ENCODE assay signal across 14 cellular contexts in the genomic region with DNA sequence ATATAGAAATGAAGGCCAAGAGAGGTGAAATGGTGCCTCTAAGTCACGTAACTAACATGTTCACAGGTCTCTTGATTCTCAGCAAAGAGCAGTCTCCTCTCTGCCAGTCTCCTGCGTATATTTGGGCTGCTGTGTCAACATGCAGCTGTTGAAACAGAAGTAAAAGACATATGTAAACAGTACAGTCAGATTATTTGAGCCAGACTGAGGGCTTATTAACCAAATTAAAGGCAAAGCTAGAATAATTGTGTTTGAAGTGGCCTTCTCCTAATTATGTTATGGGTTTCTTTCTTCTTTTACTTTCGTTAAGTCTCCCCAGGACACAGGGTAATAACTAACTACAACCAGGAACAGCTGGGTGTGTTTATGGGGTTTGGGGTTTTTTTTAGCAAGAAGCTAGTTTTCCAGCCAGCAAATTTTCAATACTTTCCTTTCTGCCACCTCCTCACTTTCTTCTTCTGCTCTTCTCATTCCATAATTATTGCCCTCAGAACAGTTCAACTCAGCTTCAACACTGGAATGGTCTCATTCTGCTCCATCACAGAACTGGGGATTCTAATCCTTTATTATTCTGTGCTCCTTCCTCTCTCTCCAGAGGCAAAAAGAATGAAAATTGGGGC. TPM values are rescaled to one million over a fixed set of nuclear protein-coding genes. Genes with fewer than 3 reads are reported as not detected.
A peak's percentile ranks its signal among the peaks of the same experiment; 100 is the strongest.
DNase-seq lines count a peak whose midpoint lies in the region; ATAC-seq, FAIRE-seq and TF ChIP-seq lines count a peak whose summit lies in the region.
"Had no signal": no experiment of that assay in that cellular context is flagged by ENCODE, and none has a peak within 500 bp of the region (broad histone marks: within the 10 kb centered on the region; RNA-seq: fewer than 3 reads in every experiment).

No MANE protein-coding gene starts in this region.

- RAD21 ChIA-PET in GM12878 (lab: Charles Lee; ENCODE audit: unreplicated experiment), result interaction anchor here (0.8 to 2.4 kb wide), 2 partner anchors 10 to 95 kb away, joined by 3 to 8 read pairs; partner anchors contain the start of gene BECN1

- no peaks in the 10 kb centered on the region for H3K9me3 ChIP-seq in GM12878 (replicated peaks; ENCODE audit: control insufficient read depth, insufficient read depth, low read length)
- no peaks in the 10 kb centered on the region for H3K9me3 ChIP-seq in pancreas
- H3K9me3 ChIP-seq: left ventricle myocardium inferior had no signal

- peak overlapping the region in 1 of 7 donors; percentile 0 for H3K27ac Mint-ChIP-seq in CD14-positive monocyte

- H3K9ac ChIP-seq in GM12878 (ENCODE audit: control insufficient read depth, insufficient read depth, low read length), result no peak overlapping the region

- no peak overlapping the region for H3K27ac ChIP-seq in GM12878 (ENCODE audit: control insufficient read depth, insufficient read depth)
- peak overlapping the region; percentile 24 to 62 (median 56) for H3K27ac ChIP-seq in pancreas
- H3K27ac ChIP-seq: left ventricle myocardium inferior had no signal

- DNase-seq in GM18507 (ENCODE audit: extremely low spot score, insufficient read length, low read depth) (no peak), NCI-H2029 (lab: John Stamatoyannopoulos, UW) (peak; percentile 67), GM12878 (ENCODE audit: low read depth, low spot score) (no peak), pancreas (peak in 3 of 6 donors; percentile 36 to 53 (median 43)), CD14-positive monocyte (ENCODE audit: low spot score) (no peak), NOMO-1 (lab: John Stamatoyannopoulos, UW; ENCODE audit: unreplicated experiment in 2 of 2) (no peak), T-helper 1 cell (no peak), H4 (ENCODE audit: low spot score) (no peak)
- DNase-seq: activated T-cell treated with anti-CD3 and anti-CD28 coated beads, Interleukin-2, amount 50 U/mL, for 48 hours; AML-193; aorta; effector CD4-positive, alpha-beta T cell; left ventricle myocardium inferior had no signal

- no peak for TF ChIP-seq RAD21 in GM12878 (IDR thresholded peaks at IDR 0.05; ENCODE audit: insufficient read depth, low read depth, low read length)

- in situ Hi-C loops in GM12878 (cut with MboI), result no loop called here

- H3K4me3 ChIP-seq in GM12878, result no peak overlapping the region
- H3K4me3 ChIP-seq in pancreas, result peak overlapping the region in 1 of 4 donors; percentile 8
- H3K4me3 ChIP-seq: left ventricle myocardium inferior had no signal

- ATAC-seq in GM12878, result peak; percentile 70
- peak; percentile 76 to 86 (median 84) for ATAC-seq in pancreas
- ATAC-seq: activated CD4-positive, CD25-positive, alpha-beta regulatory T cell treated with anti-CD3 and anti-CD28 coated beads, Interleukin-2, amount 50 U/mL, for 24 hours had no signal

- no peaks in the 10 kb centered on the region for H4K20me1 ChIP-seq in GM12878 (ENCODE audit: control insufficient read depth, insufficient read depth)

- no peaks in the 10 kb centered on the region; a peak in 1 of 4 replicates for H3K27me3 ChIP-seq in GM12878 (replicated peaks in 1 of 2; ENCODE audit: control insufficient read depth in 2 of 2, insufficient read depth in 2 of 2, low read length in 1 of 2)
- no peaks in the 10 kb centered on the region for H3K27me3 ChIP-seq in pancreas

- H3K36me3 ChIP-seq in GM12878 (ENCODE audit: control insufficient read depth in 2 of 2, insufficient read depth in 2 of 2, low read length in 1 of 2), result no peaks in the 10 kb centered on the region
- H3K36me3 ChIP-seq in pancreas, result no peaks in the 10 kb centered on the region
- H3K36me3 ChIP-seq: left ventricle myocardium inferior had no signal

- H3K4me2 ChIP-seq in GM12878 (ENCODE audit: control insufficient read depth, insufficient read depth), result no peak overlapping the region

- H3K4me1 Mint-ChIP-seq in CD14-positive monocyte, result peaks cover 5% of the 10 kb centered on the region

- no TSS peak for BruUV-seq in GM12878 (replicated peaks; lab: Mats Ljungman, UMichigan)

- SMC1A ChIA-PET in GM12878 (lab: Charles Lee; ENCODE audit: uncharacterized antibody, unreplicated experiment), result interaction anchor here (0.9 to 1.6 kb wide), 5 partner anchors 10 to 389 kb away, joined by 3 to 5 read pairs (median 4); partner anchors contain the start of gene RPL27

- H2AFZ ChIP-seq in GM12878 (ENCODE audit: control insufficient read depth, low read depth, low read length), result no peak overlapping the region

- TF ChIP-seq EP300 in GM12878 (IDR thresholded peaks at IDR 0.05; ENCODE audit: borderline replicate concordance in 1 of 2, control insufficient read depth in 1 of 2, low read depth in 2 of 2, low read length in 2 of 2), result no peak

- CTCF ChIA-PET in GM12878 (lab: Yijun Ruan, JAX), result interaction anchor here (1.8 to 6.7 kb wide), 3 partner anchors 11 to 99 kb away, joined by 7 to 40 read pairs (median 8); partner anchors contain the start of gene BECN1

- TF ChIP-seq POLR2A in GM12878 (IDR thresholded peaks at IDR 0.05; ENCODE audit: low read depth, low read length), result no peak

- FAIRE-seq in GM18507 (lab: Jason Lieb, UNC) (peak; percentile 26), GM12878 (lab: Jason Lieb, UNC) (no peak), pancreas (lab: Jason Lieb, UNC) (no peak)

- H3K4me1 ChIP-seq in GM12878 (ENCODE audit: control insufficient read depth, insufficient read depth, low read length) (no peaks in the 10 kb centered on the region), pancreas (peaks cover 31 to 48% (median 36%) of the 10 kb centered on the region in 3 donors)

- H3K79me2 ChIP-seq in GM12878 (ENCODE audit: control insufficient read depth, insufficient read depth, low read length), result no peaks in the 10 kb centered on the region

- POLR2A ChIA-PET in GM12878 (lab: Charles Lee), result interaction anchor here (0.5 to 1.1 kb wide), 3 partner anchors 156 to 1474 kb away, joined by 3 to 9 read pairs (median 3); no protein-coding TSS in a partner anchor

- peaks cover 0 to 4% (median 0%) of the 10 kb centered on the region in 7 donors for H3K9me3 Mint-ChIP-seq in CD14-positive monocyte

- TF ChIP-seq CTCF in GM12878 (IDR thresholded peaks at IDR 0.05 in 2 of 3, conservative IDR thresholded peaks at IDR 0.05 in 1 of 3; ENCODE audit: control insufficient read depth in 2 of 3, extremely low read depth in 1 of 3, insufficient read depth in 1 of 3, low read depth in 3 of 3, low read length in 3 of 3) (no peak), pancreas (IDR thresholded peaks at IDR 0.05) (no peak), CD14-positive monocyte (IDR thresholded peaks at IDR 0.05) (no peak)

- intact Hi-C loops in GM12878 (cut with micrococcal nuclease; ENCODE audit: unreplicated experiment) (no loop called here), pancreas (cut with DNase I) (no loop called here), CD14-positive monocyte (cut with micrococcal nuclease) (no loop called here)

- WGBS in GM12878 (ENCODE audit: insufficient coverage, insufficient replicate concordance, low lambda C conversion rate, missing lambda C conversion rate), result 42% methylated on average over 3 of the region's 3 CpGs
- 11 to 14% methylated on average over 3 of the region's 3 CpGs for WGBS in pancreas, 2 donors

- H3K36me3 Mint-ChIP-seq in CD14-positive monocyte, result no peaks in the 10 kb centered on the region

- no peaks in the 10 kb centered on the region for H3K27me3 Mint-ChIP-seq in CD14-positive monocyte (ENCODE audit: low read depth in 3 of 3)

- no peak overlapping the region for H3K4me3 Mint-ChIP-seq in CD14-positive monocyte

TF ChIP-seq in GM12878, 131 proteins besides CTCF, POLR2A, EP300 and RAD21 (continues in another document):
- peak in 1 of 2 experiments; percentile 43; a peak in 2 of 4 replicates for TF ChIP-seq IKZF2 (IDR thresholded peaks at IDR 0.05)

RNA-seq across cellular contexts. Expression of gene G6PC1, which starts 18.4 kb away (rescaled TPM):
- not detected in 2 replicates for total RNA-seq in GM12878 (2013; cell fraction: nucleolus; rRNA removed)
- not detected in 2 replicates for total RNA-seq in GM12878 (2014; rRNA removed)
- total RNA-seq in GM12878 (2014; rRNA removed; fragmentation: Illumina TruSeq; extraction: Trizol), result not detected in 2 replicates
- 0.11 TPM in 1 of 2 replicates, not detected in the other for total RNA-seq in GM12878 (2021)
- not detected for polyA plus RNA-seq in GM12878 (2011; ENCODE audit: low read depth)
- polyA plus RNA-seq in GM12878 (2011; rRNA removed), result not detected in 2 replicates
- not detected in 2 replicates for polyA plus RNA-seq in GM12878 (2011; cell fraction: cytosol; rRNA removed)
- not detected in 2 replicates for polyA plus RNA-seq in GM12878 (2011; cell fraction: nucleus; rRNA removed)
- polyA plus RNA-seq in GM12878 (2012), result not detected in 2 replicates
- not detected in 2 replicates for polyA plus RNA-seq in GM12878 (2014; fragmentation: Illumina TruSeq; extraction: Trizol)
- polyA plus RNA-seq in GM12878 (2014; fragmentation: Nextera tagmentation; extraction: Ambion mirVana), result not detected
- polyA plus RNA-seq in GM12878 (2014; rRNA removed), result not detected in 2 replicates
- not detected for polyA plus RNA-seq in GM12878 (2016; fragmentation: Nextera tagmentation; extraction: Ambion mirVana)
- polyA minus RNA-seq in GM12878 (2011; rRNA and poly(A)+ RNA removed), result not detected in 2 replicates
- polyA minus RNA-seq in GM12878 (2011; cell fraction: cytosol; rRNA and poly(A)+ RNA removed), result not detected in 2 replicates
- not detected in 2 replicates for polyA minus RNA-seq in GM12878 (2011; cell fraction: nucleus; rRNA and poly(A)+ RNA removed)
- total RNA-seq in pancreas, result under 1 TPM in 4 of 6 donors, not detected in 2; 0.17 to 0.72 (median 0.23) TPM
- under 1 TPM; 0.08 to 0.42 TPM for polyA plus RNA-seq in pancreas
- polyA plus RNA-seq in CD14-positive monocyte, result not detected
- not detected in 2 replicates for total RNA-seq in H4 (2014; rRNA removed; shearing (Covaris generic))
- total RNA-seq: aorta, left ventricle myocardium inferior had no signal

RNA-seq across cellular contexts. Expression of gene AARSD1, which starts 45.2 kb away (rescaled TPM):
- 47.7 and 51.8 TPM in 2 replicates for total RNA-seq in GM12878 (2013; cell fraction: nucleolus; rRNA removed)
- total RNA-seq in GM12878 (2014; rRNA removed) (37.5 and 39.0 TPM in 2 replicates), GM12878 (2014; rRNA removed; fragmentation: Illumina TruSeq; extraction: Trizol) (41.7 and 42.3 TPM in 2 replicates), GM12878 (2021) (38.6 and 41.7 TPM in 2 replicates), pancreas (10 to 100 TPM; 20.4 to 31.5 (median 25.1) TPM)
- polyA plus RNA-seq in GM12878 (2011; ENCODE audit: low read depth), result 39.0 TPM
- polyA plus RNA-seq in GM12878 (2011; rRNA removed) (54.5 and 59.6 TPM in 2 replicates), GM12878 (2014; fragmentation: Illumina TruSeq; extraction: Trizol) (42.2 and 52.1 TPM in 2 replicates), GM12878 (2014; fragmentation: Nextera tagmentation; extraction: Ambion mirVana) (10 to 100 TPM; 32.2 to 53.6 TPM), GM12878 (2014; rRNA removed) (54.6 and 58.6 TPM in 2 replicates), GM12878 (2016; fragmentation: Nextera tagmentation; extraction: Ambion mirVana) (10 to 100 TPM; 84.1 to 86.2 TPM), pancreas (10 to 100 TPM; 75.3 to 89.1 TPM), CD14-positive monocyte (10 to 100 TPM; 14.4 to 17.4 TPM)
- polyA plus RNA-seq in GM12878 (2011; cell fraction: cytosol; rRNA removed), result 56.4 and 61.5 TPM in 2 replicates
- 68.6 and 80.8 TPM in 2 replicates for polyA plus RNA-seq in GM12878 (2011; cell fraction: nucleus; rRNA removed)
- 43.1 and 54.2 TPM in 2 replicates for polyA plus RNA-seq in GM12878 (2012)
- 46.6 and 47.1 TPM in 2 replicates for polyA minus RNA-seq in GM12878 (2011; rRNA and poly(A)+ RNA removed)
- polyA minus RNA-seq in GM12878 (2011; cell fraction: cytosol; rRNA and poly(A)+ RNA removed), result 11.0 and 13.6 TPM in 2 replicates
- 29.0 and 49.4 TPM in 2 replicates for polyA minus RNA-seq in GM12878 (2011; cell fraction: nucleus; rRNA and poly(A)+ RNA removed)
- total RNA-seq in H4 (2014; rRNA removed; shearing (Covaris generic)), result 23.7 and 27.2 TPM in 2 replicates
